Comparison of ENCODE assay signal across 15 cellular contexts in the genomic region with DNA sequence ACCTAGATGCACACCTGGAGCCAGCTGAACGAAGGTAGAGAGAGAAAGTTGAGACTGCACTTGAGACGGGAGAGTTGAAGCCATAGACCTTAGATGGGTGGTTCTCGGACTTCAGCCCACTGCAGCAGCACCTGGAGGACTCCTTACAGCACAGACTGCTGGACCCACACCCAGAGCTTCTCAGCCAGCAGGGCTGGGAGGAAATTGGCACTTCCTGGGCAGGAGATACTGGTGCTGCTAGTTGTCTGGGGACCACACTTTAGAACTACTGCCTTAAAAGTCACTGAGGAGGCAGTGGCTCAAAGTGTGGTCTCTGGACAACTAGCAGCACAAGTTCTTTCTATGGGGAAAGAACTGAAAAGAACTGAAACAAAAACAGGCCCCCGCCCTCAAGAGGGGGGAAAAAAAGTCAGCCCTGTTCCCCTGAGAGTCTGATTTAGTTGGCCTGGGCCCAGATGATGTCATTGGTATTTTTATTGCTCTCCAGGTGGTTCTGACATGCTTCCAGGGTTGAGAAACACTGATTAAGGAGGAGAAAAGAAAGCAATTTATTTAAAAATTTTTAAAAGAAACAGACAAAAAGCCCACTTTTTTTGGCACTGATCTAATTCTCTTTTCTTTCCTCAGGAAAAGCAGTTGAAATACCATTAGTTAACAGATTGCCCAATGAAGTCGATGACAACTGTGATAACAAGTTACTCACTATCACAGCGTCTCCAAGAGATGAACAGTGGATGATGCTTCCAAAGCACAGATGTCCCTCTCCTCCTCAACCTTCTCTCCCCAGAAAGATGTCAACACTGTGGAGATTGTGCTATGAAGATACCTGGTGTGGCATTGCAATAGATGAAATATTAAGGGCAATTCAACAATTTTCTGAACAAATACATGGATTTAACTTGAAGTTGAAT.
A peak's percentile ranks its signal among the peaks of the same experiment; 100 is the strongest.
DNase-seq lines count a peak whose midpoint lies in the region; ATAC-seq and TF ChIP-seq lines count a peak whose summit lies in the region.
"Had no signal": no experiment of that assay in that cellular context is flagged by ENCODE, and none has a peak within 500 bp of the region (broad histone marks: within the 10 kb centered on the region; RNA-seq: fewer than 3 reads in every experiment).

No MANE protein-coding gene starts in this region.

- H3K27me3 ChIP-seq in foreskin keratinocyte = no peaks in the 10 kb centered on the region
- H3K27me3 ChIP-seq: tibial nerve had no signal

- H3K4me1 ChIP-seq in foreskin keratinocyte = no peaks in the 10 kb centered on the region

- DNase-seq in Ammon's horn (ENCODE audit: low spot score) = peak; percentile 49
- DNase-seq in HT1080 (ENCODE audit: low read depth) = peak; percentile 20
- peak in 1 of 2 donors; percentile 41 for DNase-seq in foreskin keratinocyte
- no peak for DNase-seq in NCI-H82 treated with DMSO at 0.1 percent for 48 hours (lab: John Stamatoyannopoulos, UW; ENCODE audit: unreplicated experiment)
- DNase-seq in cerebellum (ENCODE audit: low spot score) = no peak
- DNase-seq: activated CD4-positive, alpha-beta T cell treated with anti-CD3 and anti-CD28 coated beads, Interleukin-2, amount 50 U/mL, for 48 hours; DMS 273 treated with DMSO at 0.1 percent for 48 hours; foreskin fibroblast; KG1; NCI-H187 treated with DMSO at 0.1 percent for 48 hours; SIG-M5 had no signal

- H3K27ac ChIP-seq in foreskin keratinocyte = no peak overlapping the region
- H3K27ac ChIP-seq: tibial nerve had no signal

- TF ChIP-seq CTCF in foreskin keratinocyte (conservative IDR thresholded peaks at IDR 0.05) = no peak

- peak; percentile 52 for ATAC-seq in GM19023 (IDR thresholded peaks at IDR 0.05; ENCODE audit: unreplicated experiment)
- ATAC-seq in foreskin keratinocyte = peak; percentile 73
- no peak for ATAC-seq in HG02588 (IDR thresholded peaks at IDR 0.05; ENCODE audit: unreplicated experiment)
- ATAC-seq in HG02840 (IDR thresholded peaks at IDR 0.05; ENCODE audit: low FRiP score, unreplicated experiment) = no peak

Comparison
In these comparisons a context has a peak if more than half of its experiments do, and no peak if none do; other contexts are left out.
1. DNase-seq: peak in Ammon's horn (single experiment) and HT1080 (single experiment); none in NCI-H82 treated with DMSO at 0.1 percent for 48 hours (single experiment) and cerebellum (single experiment).
2. ATAC-seq: peak in GM19023 (single experiment) and foreskin keratinocyte (single experiment); none in HG02588 (single experiment) and HG02840 (single experiment).